19 cellular contexts compared by ENCODE assay signal in genomic region chr10:1706711-1707110, GRCh38. TPM values are rescaled to one million over a fixed set of nuclear protein-coding genes. Genes with fewer than 3 reads are reported as not detected.
A peak's percentile ranks its signal among the peaks of the same experiment; 100 is the strongest.
DNase-seq lines count a peak whose midpoint lies in the region; ATAC-seq and TF ChIP-seq lines count a peak whose summit lies in the region.
"Had no signal": no experiment of that assay in that cellular context is flagged by ENCODE, and none has a peak within 500 bp of the region (broad histone marks: within the 10 kb centered on the region; RNA-seq: fewer than 3 reads in every experiment).

No MANE protein-coding gene starts in this region.

- intact Hi-C loops in activated T-helper 1 cell treated with anti-CD3 and anti-CD28 coated beads, Interleukin-12 subunit alpha, Interleukin-12 subunit beta, Interleukin-2, Interleukin-4 antibody, amounts not matched to agents 30 ng/mL and 10 ng/mL and 1 ng/mL, durations not matched to agents 14 hours and 24 hours and 36 hours (cut with micrococcal nuclease), result no loop called here

- peaks cover 51% of the 10 kb centered on the region for H3K27me3 Mint-ChIP-seq in IgD-negative memory B cell
- H3K27me3 Mint-ChIP-seq in activated T-helper 1 cell treated with anti-CD3 and anti-CD28 coated beads, Interleukin-12 subunit alpha, Interleukin-12 subunit beta, Interleukin-2, Interleukin-4 antibody, amounts not matched to agents 30 ng/mL and 10 ng/mL and 1 ng/mL, durations not matched to agents 14 hours and 24 hours and 36 hours (ENCODE audit: insufficient read depth), result peaks cover 12% of the 10 kb centered on the region
- H3K27me3 Mint-ChIP-seq in stimulated activated naive CD8-positive, alpha-beta T cell treated with anti-CD3 and anti-CD28 coated beads, Interleukin-15, Interleukin-2, amounts not matched to agents 100 ng/mL and 50 ng/mL, for 24 hours, result peaks cover 53% of the 10 kb centered on the region

- no peak for TF ChIP-seq CTCF in GM20000 (IDR thresholded peaks at IDR 0.05; ENCODE audit: extremely low read depth, missing control alignments)

- H3K27ac Mint-ChIP-seq in IgD-negative memory B cell, result peak overlapping the region in 2 of 3 donors; percentile 33 to 90
- peak overlapping the region; percentile 79 for H3K27ac Mint-ChIP-seq in activated T-helper 1 cell treated with anti-CD3 and anti-CD28 coated beads, Interleukin-12 subunit alpha, Interleukin-12 subunit beta, Interleukin-2, Interleukin-4 antibody, amounts not matched to agents 30 ng/mL and 10 ng/mL and 1 ng/mL, durations not matched to agents 14 hours and 24 hours and 36 hours
- peak overlapping the region; percentile 32 for H3K27ac Mint-ChIP-seq in stimulated activated naive CD8-positive, alpha-beta T cell treated with anti-CD3 and anti-CD28 coated beads, Interleukin-15, Interleukin-2, amounts not matched to agents 100 ng/mL and 50 ng/mL, for 24 hours

- peaks cover 6 to 9% (median 8%) of the 10 kb centered on the region in 3 donors for H3K4me1 Mint-ChIP-seq in IgD-negative memory B cell
- no peaks in the 10 kb centered on the region for H3K4me1 Mint-ChIP-seq in activated T-helper 1 cell treated with anti-CD3 and anti-CD28 coated beads, Interleukin-12 subunit alpha, Interleukin-12 subunit beta, Interleukin-2, Interleukin-4 antibody, amounts not matched to agents 30 ng/mL and 10 ng/mL and 1 ng/mL, durations not matched to agents 14 hours and 24 hours and 36 hours (ENCODE audit: low read depth)
- H3K4me1 Mint-ChIP-seq in stimulated activated naive CD8-positive, alpha-beta T cell treated with anti-CD3 and anti-CD28 coated beads, Interleukin-15, Interleukin-2, amounts not matched to agents 100 ng/mL and 50 ng/mL, for 24 hours (ENCODE audit: low read depth), result peaks cover 25% of the 10 kb centered on the region

- H3K4me3 Mint-ChIP-seq in IgD-negative memory B cell, result peak overlapping the region in 1 of 4 donors; percentile 65
- H3K4me3 Mint-ChIP-seq in activated T-helper 1 cell treated with anti-CD3 and anti-CD28 coated beads, Interleukin-12 subunit alpha, Interleukin-12 subunit beta, Interleukin-2, Interleukin-4 antibody, amounts not matched to agents 30 ng/mL and 10 ng/mL and 1 ng/mL, durations not matched to agents 14 hours and 24 hours and 36 hours, result no peak overlapping the region
- H3K4me3 Mint-ChIP-seq in stimulated activated naive CD8-positive, alpha-beta T cell treated with anti-CD3 and anti-CD28 coated beads, Interleukin-15, Interleukin-2, amounts not matched to agents 100 ng/mL and 50 ng/mL, for 24 hours, result peak overlapping the region; percentile 14
- H3K4me3 Mint-ChIP-seq: activated T-cell treated with anti-CD3 and anti-CD28 coated beads, Interleukin-2, amount 50 U/mL, for 4 hours had no signal

- peaks cover 0 to 6% (median 3%) of the 10 kb centered on the region in 3 donors for H3K9me3 Mint-ChIP-seq in IgD-negative memory B cell
- H3K9me3 Mint-ChIP-seq in activated T-helper 1 cell treated with anti-CD3 and anti-CD28 coated beads, Interleukin-12 subunit alpha, Interleukin-12 subunit beta, Interleukin-2, Interleukin-4 antibody, amounts not matched to agents 30 ng/mL and 10 ng/mL and 1 ng/mL, durations not matched to agents 14 hours and 24 hours and 36 hours, result peaks cover 39% of the 10 kb centered on the region
- peaks cover 3% of the 10 kb centered on the region for H3K9me3 Mint-ChIP-seq in stimulated activated naive CD8-positive, alpha-beta T cell treated with anti-CD3 and anti-CD28 coated beads, Interleukin-15, Interleukin-2, amounts not matched to agents 100 ng/mL and 50 ng/mL, for 24 hours
- H3K9me3 Mint-ChIP-seq: activated T-cell treated with anti-CD3 and anti-CD28 coated beads, Interleukin-2, amount 50 U/mL, for 4 hours had no signal

- DNase-seq in stimulated activated CD4-positive, alpha-beta T cell treated with anti-CD3 and anti-CD28 coated beads, Interleukin-15, amount 100 ng/mL, for 24 hours, result peak; percentile 32
- DNase-seq in stimulated activated CD4-positive, alpha-beta T cell treated with anti-CD3 and anti-CD28 coated beads, Interleukin-2, amount 100 ng/mL, for 48 hours, result no peak
- no peak for DNase-seq in activated T-helper 1 cell treated with anti-CD3 and anti-CD28 coated beads, Interleukin-12 subunit alpha, Interleukin-12 subunit beta, Interleukin-2, Interleukin-4 antibody, amounts not matched to agents 30 ng/mL and 10 ng/mL and 1 ng/mL, durations not matched to agents 14 hours and 24 hours and 36 hours (ENCODE audit: low spot score)
- DNase-seq in GM20000 (ENCODE audit: low spot score) (no peak), NCI-H2107 treated with DMSO at 0.1 percent for 48 hours (lab: John Stamatoyannopoulos, UW; ENCODE audit: unreplicated experiment) (no peak)
- DNase-seq: activated T-cell treated with anti-CD3 and anti-CD28 coated beads, Interleukin-2, amount 50 U/mL, for 4 hours; head of caudate nucleus; mesenchymal stem cell; NCI-H2029 treated with DMSO at 0.1 percent for 48 hours; NCI-H526 treated with DMSO at 0.1 percent for 48 hours; WERI-Rb-1 had no signal

- no peak for ATAC-seq in GM21717 (IDR thresholded peaks at IDR 0.05; ENCODE audit: unreplicated experiment)
- ATAC-seq: esophagus mucosa, Panc1 had no signal

- H3K36me3 Mint-ChIP-seq in IgD-negative memory B cell, result no peaks in the 10 kb centered on the region
- no peaks in the 10 kb centered on the region for H3K36me3 Mint-ChIP-seq in activated T-helper 1 cell treated with anti-CD3 and anti-CD28 coated beads, Interleukin-12 subunit alpha, Interleukin-12 subunit beta, Interleukin-2, Interleukin-4 antibody, amounts not matched to agents 30 ng/mL and 10 ng/mL and 1 ng/mL, durations not matched to agents 14 hours and 24 hours and 36 hours (ENCODE audit: low read depth)
- no peaks in the 10 kb centered on the region for H3K36me3 Mint-ChIP-seq in stimulated activated naive CD8-positive, alpha-beta T cell treated with anti-CD3 and anti-CD28 coated beads, Interleukin-15, Interleukin-2, amounts not matched to agents 100 ng/mL and 50 ng/mL, for 24 hours (ENCODE audit: low read depth)

RNA-seq across cellular contexts. Expression of gene ADARB2, which starts 30.6 kb away (rescaled TPM):
- not detected for polyA plus RNA-seq in IgD-negative memory B cell
- 0.05 and 0.20 TPM in 2 replicates for total RNA-seq in activated T-helper 1 cell treated with anti-CD3 and anti-CD28 coated beads, Interleukin-12 subunit alpha, Interleukin-12 subunit beta, Interleukin-2, Interleukin-4 antibody, amounts not matched to agents 30 ng/mL and 10 ng/mL and 1 ng/mL, durations not matched to agents 14 hours and 24 hours and 36 hours
- total RNA-seq: M059J, ureter had no signal
- polyA plus RNA-seq: keratinocyte had no signal
